ENCODE assay signal across 13 cellular contexts in the genomic region with DNA sequence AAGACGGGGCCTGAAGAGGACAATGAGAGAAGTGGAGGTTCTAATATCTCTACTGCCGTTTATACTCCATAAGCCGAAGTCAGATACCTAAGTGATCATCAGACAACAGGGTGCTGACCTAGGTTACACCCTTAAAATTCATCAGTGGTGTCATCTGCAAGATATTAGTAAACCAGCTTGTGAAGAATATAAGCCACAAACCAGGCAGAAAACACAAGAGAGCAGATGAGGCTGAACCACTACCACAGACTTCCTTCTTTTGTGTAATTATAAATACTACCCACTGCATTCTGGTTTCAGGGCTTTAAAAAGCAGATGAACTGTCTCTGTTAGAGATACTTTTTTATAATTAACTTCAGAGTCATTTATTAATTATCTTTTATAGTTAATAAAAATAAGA.
DNase-seq lines count a peak whose midpoint lies in the region; ATAC-seq and TF ChIP-seq lines count a peak whose summit lies in the region.
"Had no signal": no experiment of that assay in that cellular context is flagged by ENCODE, and none has a peak within 500 bp of the region (broad histone marks: within the 10 kb centered on the region; RNA-seq: fewer than 3 reads in every experiment).

No MANE protein-coding gene starts in this region.

- H3K4me1 ChIP-seq in effector memory CD4-positive, alpha-beta T cell (ENCODE audit: control insufficient read depth, insufficient read depth, low read length, poor library complexity, severe bottlenecking): no peaks in the 10 kb centered on the region
- H3K4me1 ChIP-seq: adrenal gland had no signal

- H3K9me3 ChIP-seq in effector memory CD4-positive, alpha-beta T cell (ENCODE audit: control insufficient read depth, low read length): no peaks in the 10 kb centered on the region
- H3K9me3 ChIP-seq: adrenal gland, SJSA1 had no signal

- in situ Hi-C loops in G401 (cut with HindIII; ENCODE audit: low sequenced_read_pairs): no loop called here

- H3K27ac ChIP-seq in effector memory CD4-positive, alpha-beta T cell (ENCODE audit: insufficient read depth, low read length, poor library complexity, severe bottlenecking): no peak overlapping the region
- H3K27ac ChIP-seq: adrenal gland, SJSA1 had no signal

- TF ChIP-seq CTCF in GM12865 (IDR thresholded peaks at IDR 0.05; ENCODE audit: insufficient read depth, low read depth, low read length, missing control alignments) (no peak), nephron progenitor cell (IDR thresholded peaks at IDR 0.05) (no peak)

- no peaks in the 10 kb centered on the region for H3K4me1 Mint-ChIP-seq in nephron progenitor cell

- H3K27me3 Mint-ChIP-seq in nephron progenitor cell (ENCODE audit: low read depth, poor library complexity): peaks cover 2% of the 10 kb centered on the region

- no peaks in the 10 kb centered on the region for H3K27me3 ChIP-seq in effector memory CD4-positive, alpha-beta T cell (replicated peaks; ENCODE audit: control insufficient read depth, insufficient read depth, low read length, poor library complexity, severe bottlenecking)
- H3K27me3 ChIP-seq: adrenal gland, SJSA1 had no signal

- DNase-seq in GM12865 (ENCODE audit: low read depth) (peak; percentile 72), Kasumi-1 (lab: John Stamatoyannopoulos, UW) (peak; percentile 50 to 52), NCI-H2196 treated with DMSO at 0.1 percent for 48 hours (lab: John Stamatoyannopoulos, UW; ENCODE audit: unreplicated experiment) (no peak), G401 (ENCODE audit: low spot score) (no peak), nephron progenitor cell (no peak)
- no peak for DNase-seq in effector memory CD4-positive, alpha-beta T cell
- DNase-seq: activated CD4-positive, alpha-beta T cell treated with anti-CD3 and anti-CD28 coated beads, Interleukin-2, amount 50 U/mL, for 1 hour; adrenal gland; NCI-H187 had no signal

- peaks cover 11% of the 10 kb centered on the region for H3K36me3 Mint-ChIP-seq in nephron progenitor cell (ENCODE audit: low read depth)

- no peaks in the 10 kb centered on the region for H3K36me3 ChIP-seq in effector memory CD4-positive, alpha-beta T cell (ENCODE audit: control insufficient read depth, insufficient read depth, low read length)
- H3K36me3 ChIP-seq: adrenal gland, SJSA1 had no signal

- ATAC-seq in GM19043 (IDR thresholded peaks at IDR 0.05; ENCODE audit: low read depth, unreplicated experiment) (peak; percentile 85), HG02938 (IDR thresholded peaks at IDR 0.05; ENCODE audit: unreplicated experiment) (peak; percentile 93)

- no peak overlapping the region for H3K4me3 Mint-ChIP-seq in nephron progenitor cell
- H3K4me3 Mint-ChIP-seq: CD14-positive monocyte had no signal

- H3K27ac Mint-ChIP-seq in nephron progenitor cell: no peak overlapping the region
- H3K27ac Mint-ChIP-seq: CD14-positive monocyte had no signal

- H3K9me3 Mint-ChIP-seq in nephron progenitor cell: no peaks in the 10 kb centered on the region

- no peak overlapping the region for H3K4me3 ChIP-seq in GM12865 (ENCODE audit: low read depth, low read length)
- H3K4me3 ChIP-seq in effector memory CD4-positive, alpha-beta T cell (ENCODE audit: insufficient read depth, low read depth, low read length, poor library complexity, severe bottlenecking): no peak overlapping the region
- H3K4me3 ChIP-seq: adrenal gland, SJSA1 had no signal

Comparison
In these comparisons a context has a peak if more than half of its experiments do, and no peak if none do; other contexts are left out.
1. DNase-seq: peak in GM12865 (single experiment) and Kasumi-1 (2 of 2); none in NCI-H2196 treated with DMSO at 0.1 percent for 48 hours (single experiment), effector memory CD4-positive, alpha-beta T cell (0 of 3), G401 (single experiment) and nephron progenitor cell (single experiment).